8 cellular contexts compared by ENCODE assay signal in genomic region chr13:114128624-114129522, GRCh38. TPM values are rescaled to one million over a fixed set of nuclear protein-coding genes. Genes with fewer than 3 reads are reported as not detected.
DNase-seq lines count a peak whose midpoint lies in the region; ATAC-seq and TF ChIP-seq lines count a peak whose summit lies in the region.

No MANE protein-coding gene starts in this region.

- peak; percentile 64 for ATAC-seq in GM19468 (IDR thresholded peaks at IDR 0.05; ENCODE audit: extremely low read depth, unreplicated experiment)

- no peak overlapping the region for H3K23ac ChIP-seq in mesenchymal stem cell (ENCODE audit: low read length in 2 of 2)

- H3K27me3 ChIP-seq in BJ (ENCODE audit: control insufficient read depth, insufficient read depth, low read length) = no peaks in the 10 kb centered on the region
- no peaks in the 10 kb centered on the region for H3K27me3 ChIP-seq in HL-60 (ENCODE audit: insufficient read depth, poor library complexity, severe bottlenecking)
- no peaks in the 10 kb centered on the region for H3K27me3 ChIP-seq in mesenchymal stem cell (ENCODE audit: control insufficient read depth in 1 of 2, insufficient read depth in 1 of 2, low read length in 2 of 2)

- peak overlapping the region; percentile 85 for H2BK5ac ChIP-seq in mesenchymal stem cell (ENCODE audit: low read depth, low read length, poor library complexity, severe bottlenecking)

- peak overlapping the region; percentile 96 for H3K9ac ChIP-seq in mesenchymal stem cell (ENCODE audit: low read length)

- H4K91ac ChIP-seq in mesenchymal stem cell (ENCODE audit: low read length) = peak overlapping the region; percentile 67

- no peaks in the 10 kb centered on the region for H3K79me1 ChIP-seq in mesenchymal stem cell (replicated peaks; ENCODE audit: low read length, poor library complexity, severe bottlenecking)

- WGBS in mesenchymal stem cell = 22% methylated on average over 31 of the region's 37 CpGs

- no peaks in the 10 kb centered on the region for H3K9me3 ChIP-seq in mesenchymal stem cell (ENCODE audit: control insufficient read depth, low read length)

- H2BK120ac ChIP-seq in mesenchymal stem cell (ENCODE audit: low read depth, low read length) = peak overlapping the region; percentile 69

- H3K4ac ChIP-seq in mesenchymal stem cell (ENCODE audit: low read depth in 1 of 2, low read length in 2 of 2) = peak overlapping the region; percentile 69 to 79

- H3K36me3 ChIP-seq in BJ (ENCODE audit: control insufficient read depth, insufficient read depth, low read length) (no peaks in the 10 kb centered on the region; the same call in 1 of the 2 replicates), mesenchymal stem cell (ENCODE audit: control insufficient read depth in 1 of 2, insufficient read depth in 2 of 2, low read depth in 1 of 2, low read length in 2 of 2) (peaks cover 11 to 18% of the 10 kb centered on the region in 2 experiments)

- no peak for TF ChIP-seq CTCF in BJ (IDR thresholded peaks at IDR 0.05; ENCODE audit: insufficient read depth, low read depth, low read length)
- TF ChIP-seq CTCF in HL-60 (IDR thresholded peaks at IDR 0.05; ENCODE audit: insufficient read depth, low read length) = no peak
- TF ChIP-seq CTCF in choroid plexus epithelial cell (conservative IDR thresholded peaks at IDR 0.05; ENCODE audit: low read depth, low read length) = no peak

- H3K27ac ChIP-seq in HL-60 (replicated peaks) (peak overlapping the region; percentile 78), mesenchymal stem cell (ENCODE audit: low read length, poor library complexity, severe bottlenecking) (peak overlapping the region; percentile 94)

- peak overlapping the region; percentile 83 for H4K8ac ChIP-seq in mesenchymal stem cell (ENCODE audit: low read length)

- H3K4me3 ChIP-seq in BJ (ENCODE audit: low read depth, low read length) (no peak overlapping the region), HL-60 (replicated peaks; ENCODE audit: insufficient read depth, low read length) (peak overlapping the region; percentile 44), choroid plexus epithelial cell (ENCODE audit: low read depth, low read length) (peak overlapping the region; percentile 31), mesenchymal stem cell (ENCODE audit: insufficient read depth in 1 of 2, low read depth in 1 of 2, low read length in 2 of 2) (peak overlapping the region; percentile 33 to 99)

- H2BK15ac ChIP-seq in mesenchymal stem cell (ENCODE audit: low read depth, poor library complexity, severe bottlenecking) = peak overlapping the region; percentile 92

- H2AFZ ChIP-seq in mesenchymal stem cell (ENCODE audit: low read depth, low read length) = no peak overlapping the region

- H2AK5ac ChIP-seq in mesenchymal stem cell (ENCODE audit: low read length, severe bottlenecking) = peak overlapping the region; percentile 82

- CTCF ChIA-PET in BJ (lab: Yijun Ruan, JAX) = no interaction called here

- H3K18ac ChIP-seq in mesenchymal stem cell (ENCODE audit: low read depth in 1 of 2, low read length in 2 of 2) = peak overlapping the region; percentile 78 to 84

- H3K4me1 ChIP-seq in mesenchymal stem cell (ENCODE audit: control insufficient read depth, insufficient read depth, low read depth, low read length) = peaks cover 49% of the 10 kb centered on the region

- POLR2A ChIA-PET in BJ (lab: Charles Lee) = no interaction called here

- DNase-seq in BJ (ENCODE audit: low read depth) (peak; percentile 29), HL-60 (ENCODE audit: low read depth in 1 of 2, low spot score in 1 of 2) (peak; percentile 94 to 98), choroid plexus epithelial cell (ENCODE audit: low read depth) (peak; percentile 90), mesenchymal stem cell (peak; percentile 98), NCI-H2081 (lab: John Stamatoyannopoulos, UW) (no peak)
- DNase-seq in activated CD4-positive, CD25-positive, alpha-beta regulatory T cell (lab: John Stamatoyannopoulos, UW) = peak; percentile 67 to 80 (median 78)
- DNase-seq in stimulated activated CD8-positive, alpha-beta memory T cell treated with anti-CD3 and anti-CD28 coated beads, Interleukin-2, amount 100 ng/mL, for 1 hour (ENCODE audit: low read depth in 2 of 2) = peak; percentile 87 to 89

- no peak overlapping the region for H3K14ac ChIP-seq in mesenchymal stem cell (ENCODE audit: low read length in 2 of 2)

- H2BK12ac ChIP-seq in mesenchymal stem cell (ENCODE audit: low read length in 2 of 2) = peak overlapping the region; percentile 80 to 95

- H3K4me2 ChIP-seq in mesenchymal stem cell (ENCODE audit: low read length, poor library complexity, severe bottlenecking) = peak overlapping the region; percentile 72

RNA-seq across cellular contexts. Expression of gene RASA3, which starts 3.5 kb away (rescaled TPM):
- polyA plus RNA-seq in BJ (2011; rRNA removed) = 24.7 and 31.4 TPM in 2 replicates
- 21.7 and 24.6 TPM in 2 replicates for polyA minus RNA-seq in BJ (2011; rRNA and poly(A)+ RNA removed)
- 44.2 TPM for polyA plus RNA-seq in mesenchymal stem cell (2013, experiment 1 of 2)
- polyA plus RNA-seq in mesenchymal stem cell (2013, experiment 2 of 2) = 43.9 TPM

RNA-seq across cellular contexts. Expression of gene CFAP97D2, which starts 50.2 kb away (rescaled TPM):
- not detected in 2 replicates for polyA plus RNA-seq in BJ (2011; rRNA removed)
- polyA minus RNA-seq in BJ (2011; rRNA and poly(A)+ RNA removed) = not detected in 2 replicates
- polyA plus RNA-seq in mesenchymal stem cell (2013, experiment 1 of 2) = not detected
- not detected for polyA plus RNA-seq in mesenchymal stem cell (2013, experiment 2 of 2)

Comparison
In these comparisons a context has a peak if more than half of its experiments do, and no peak if none do; other contexts are left out.
1. DNase-seq: peak in BJ (single experiment), HL-60 (2 of 2), activated CD4-positive, CD25-positive, alpha-beta regulatory T cell (4 of 4), choroid plexus epithelial cell (single experiment), mesenchymal stem cell (single experiment) and stimulated activated CD8-positive, alpha-beta memory T cell treated with anti-CD3 and anti-CD28 coated beads, Interleukin-2, amount 100 ng/mL, for 1 hour (2 of 2); none in NCI-H2081 (0 of 2).